1 cellular context compared by ENCODE assay signal in genomic region chr4:168461821-168462220, GRCh38.
TF ChIP-seq lines count a peak whose summit lies in the region.

No MANE protein-coding gene starts in this region.

TF ChIP-seq in K562, 482 proteins besides CTCF, POLR2A, EP300 and RAD21 (continued from another document):
- TF ChIP-seq, protein P1, sequence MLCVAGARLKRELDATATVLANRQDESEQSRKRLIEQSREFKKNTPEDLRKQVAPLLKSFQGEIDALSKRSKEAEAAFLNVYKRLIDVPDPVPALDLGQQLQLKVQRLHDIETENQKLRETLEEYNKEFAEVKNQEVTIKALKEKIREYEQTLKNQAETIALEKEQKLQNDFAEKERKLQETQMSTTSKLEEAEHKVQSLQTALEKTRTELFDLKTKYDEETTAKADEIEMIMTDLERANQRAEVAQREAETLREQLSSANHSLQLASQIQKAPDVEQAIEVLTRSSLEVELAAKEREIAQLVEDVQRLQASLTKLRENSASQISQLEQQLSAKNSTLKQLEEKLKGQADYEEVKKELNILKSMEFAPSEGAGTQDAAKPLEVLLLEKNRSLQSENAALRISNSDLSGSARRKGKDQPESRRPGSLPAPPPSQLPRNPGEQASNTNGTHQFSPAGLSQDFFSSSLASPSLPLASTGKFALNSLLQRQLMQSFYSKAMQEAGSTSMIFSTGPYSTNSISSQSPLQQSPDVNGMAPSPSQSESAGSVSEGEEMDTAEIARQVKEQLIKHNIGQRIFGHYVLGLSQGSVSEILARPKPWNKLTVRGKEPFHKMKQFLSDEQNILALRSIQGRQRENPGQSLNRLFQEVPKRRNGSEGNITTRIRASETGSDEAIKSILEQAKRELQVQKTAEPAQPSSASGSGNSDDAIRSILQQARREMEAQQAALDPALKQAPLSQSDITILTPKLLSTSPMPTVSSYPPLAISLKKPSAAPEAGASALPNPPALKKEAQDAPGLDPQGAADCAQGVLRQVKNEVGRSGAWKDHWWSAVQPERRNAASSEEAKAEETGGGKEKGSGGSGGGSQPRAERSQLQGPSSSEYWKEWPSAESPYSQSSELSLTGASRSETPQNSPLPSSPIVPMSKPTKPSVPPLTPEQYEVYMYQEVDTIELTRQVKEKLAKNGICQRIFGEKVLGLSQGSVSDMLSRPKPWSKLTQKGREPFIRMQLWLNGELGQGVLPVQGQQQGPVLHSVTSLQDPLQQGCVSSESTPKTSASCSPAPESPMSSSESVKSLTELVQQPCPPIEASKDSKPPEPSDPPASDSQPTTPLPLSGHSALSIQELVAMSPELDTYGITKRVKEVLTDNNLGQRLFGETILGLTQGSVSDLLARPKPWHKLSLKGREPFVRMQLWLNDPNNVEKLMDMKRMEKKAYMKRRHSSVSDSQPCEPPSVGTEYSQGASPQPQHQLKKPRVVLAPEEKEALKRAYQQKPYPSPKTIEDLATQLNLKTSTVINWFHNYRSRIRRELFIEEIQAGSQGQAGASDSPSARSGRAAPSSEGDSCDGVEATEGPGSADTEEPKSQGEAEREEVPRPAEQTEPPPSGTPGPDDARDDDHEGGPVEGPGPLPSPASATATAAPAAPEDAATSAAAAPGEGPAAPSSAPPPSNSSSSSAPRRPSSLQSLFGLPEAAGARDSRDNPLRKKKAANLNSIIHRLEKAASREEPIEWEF (CRISPR knock-in tag; IDR thresholded peaks at IDR 0.05): no peak
- TF ChIP-seq ZNF224 (CRISPR knock-in tag; IDR thresholded peaks at IDR 0.05) (no peak), SOX6 (IDR thresholded peaks at IDR 0.05) (no peak), POLR3A (IDR thresholded peaks at IDR 0.05; ENCODE audit: borderline replicate concordance, extremely low read depth, insufficient read depth, insufficient read length) (no peak), GTF2F1 (IDR thresholded peaks at IDR 0.05; ENCODE audit: low read depth, low read length) (no peak), ZNF282 (CRISPR knock-in tag; IDR thresholded peaks at IDR 0.05) (no peak), MAFG (tag; conservative IDR thresholded peaks at IDR 0.05) (0 out of 2 replicates have a peak, but pooled peaks have one; percentile 41), ADNP (tag; IDR thresholded peaks at IDR 0.05) (no peak), ZNF316 (IDR thresholded peaks at IDR 0.05) (peak; percentile 52; the same call in 1 of the 2 replicates), MITF (IDR thresholded peaks at IDR 0.05) (no peak), KLF6 (CRISPR knock-in tag; IDR thresholded peaks at IDR 0.05; ENCODE audit: borderline replicate concordance) (no peak), ZBTB8A (IDR thresholded peaks at IDR 0.05; ENCODE audit: partially characterized antibody) (no peak)
- TF ChIP-seq, protein P2, sequence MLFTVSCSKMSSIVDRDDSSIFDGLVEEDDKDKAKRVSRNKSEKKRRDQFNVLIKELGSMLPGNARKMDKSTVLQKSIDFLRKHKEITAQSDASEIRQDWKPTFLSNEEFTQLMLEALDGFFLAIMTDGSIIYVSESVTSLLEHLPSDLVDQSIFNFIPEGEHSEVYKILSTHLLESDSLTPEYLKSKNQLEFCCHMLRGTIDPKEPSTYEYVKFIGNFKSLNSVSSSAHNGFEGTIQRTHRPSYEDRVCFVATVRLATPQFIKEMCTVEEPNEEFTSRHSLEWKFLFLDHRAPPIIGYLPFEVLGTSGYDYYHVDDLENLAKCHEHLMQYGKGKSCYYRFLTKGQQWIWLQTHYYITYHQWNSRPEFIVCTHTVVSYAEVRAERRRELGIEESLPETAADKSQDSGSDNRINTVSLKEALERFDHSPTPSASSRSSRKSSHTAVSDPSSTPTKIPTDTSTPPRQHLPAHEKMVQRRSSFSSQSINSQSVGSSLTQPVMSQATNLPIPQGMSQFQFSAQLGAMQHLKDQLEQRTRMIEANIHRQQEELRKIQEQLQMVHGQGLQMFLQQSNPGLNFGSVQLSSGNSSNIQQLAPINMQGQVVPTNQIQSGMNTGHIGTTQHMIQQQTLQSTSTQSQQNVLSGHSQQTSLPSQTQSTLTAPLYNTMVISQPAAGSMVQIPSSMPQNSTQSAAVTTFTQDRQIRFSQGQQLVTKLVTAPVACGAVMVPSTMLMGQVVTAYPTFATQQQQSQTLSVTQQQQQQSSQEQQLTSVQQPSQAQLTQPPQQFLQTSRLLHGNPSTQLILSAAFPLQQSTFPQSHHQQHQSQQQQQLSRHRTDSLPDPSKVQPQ (CRISPR knock-in tag; IDR thresholded peaks at IDR 0.05; ENCODE audit: borderline replicate concordance): no peak
- TF ChIP-seq, protein P3, sequence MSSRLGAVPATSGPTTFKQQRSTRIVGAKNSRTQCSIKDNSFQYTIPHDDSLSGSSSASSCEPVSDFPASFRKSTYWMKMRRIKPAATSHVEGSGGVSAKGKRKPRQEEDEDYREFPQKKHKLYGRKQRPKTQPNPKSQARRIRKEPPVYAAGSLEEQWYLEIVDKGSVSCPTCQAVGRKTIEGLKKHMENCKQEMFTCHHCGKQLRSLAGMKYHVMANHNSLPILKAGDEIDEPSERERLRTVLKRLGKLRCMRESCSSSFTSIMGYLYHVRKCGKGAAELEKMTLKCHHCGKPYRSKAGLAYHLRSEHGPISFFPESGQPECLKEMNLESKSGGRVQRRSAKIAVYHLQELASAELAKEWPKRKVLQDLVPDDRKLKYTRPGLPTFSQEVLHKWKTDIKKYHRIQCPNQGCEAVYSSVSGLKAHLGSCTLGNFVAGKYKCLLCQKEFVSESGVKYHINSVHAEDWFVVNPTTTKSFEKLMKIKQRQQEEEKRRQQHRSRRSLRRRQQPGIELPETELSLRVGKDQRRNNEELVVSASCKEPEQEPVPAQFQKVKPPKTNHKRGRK (tag; IDR thresholded peaks at IDR 0.05): no peak
- TF ChIP-seq, protein P4, sequence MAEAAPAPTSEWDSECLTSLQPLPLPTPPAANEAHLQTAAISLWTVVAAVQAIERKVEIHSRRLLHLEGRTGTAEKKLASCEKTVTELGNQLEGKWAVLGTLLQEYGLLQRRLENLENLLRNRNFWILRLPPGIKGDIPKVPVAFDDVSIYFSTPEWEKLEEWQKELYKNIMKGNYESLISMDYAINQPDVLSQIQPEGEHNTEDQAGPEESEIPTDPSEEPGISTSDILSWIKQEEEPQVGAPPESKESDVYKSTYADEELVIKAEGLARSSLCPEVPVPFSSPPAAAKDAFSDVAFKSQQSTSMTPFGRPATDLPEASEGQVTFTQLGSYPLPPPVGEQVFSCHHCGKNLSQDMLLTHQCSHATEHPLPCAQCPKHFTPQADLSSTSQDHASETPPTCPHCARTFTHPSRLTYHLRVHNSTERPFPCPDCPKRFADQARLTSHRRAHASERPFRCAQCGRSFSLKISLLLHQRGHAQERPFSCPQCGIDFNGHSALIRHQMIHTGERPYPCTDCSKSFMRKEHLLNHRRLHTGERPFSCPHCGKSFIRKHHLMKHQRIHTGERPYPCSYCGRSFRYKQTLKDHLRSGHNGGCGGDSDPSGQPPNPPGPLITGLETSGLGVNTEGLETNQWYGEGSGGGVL (CRISPR knock-in tag; IDR thresholded peaks at IDR 0.05): no peak
